Comparison of ENCODE assay signal across 18 cellular contexts in genomic region chr1:206828061-206828460, GRCh38. TPM values are rescaled to one million over a fixed set of nuclear protein-coding genes. Genes with fewer than 3 reads are reported as not detected.
DNase-seq lines count a peak whose midpoint lies in the region; ATAC-seq and TF ChIP-seq lines count a peak whose summit lies in the region.
"Had no signal": no experiment of that assay in that cellular context is flagged by ENCODE, and none has a peak within 500 bp of the region (broad histone marks: within the 10 kb centered on the region; RNA-seq: fewer than 3 reads in every experiment).

No MANE protein-coding gene starts in this region.

- intact Hi-C loops in activated naive CD4-positive, alpha-beta T cell treated with anti-CD3 and anti-CD28 coated beads for 36 hours (cut with micrococcal nuclease): no loop called here
- intact Hi-C loops in esophagus muscularis mucosa (cut with DNase I) (no loop called here), vagina (cut with DNase I) (no loop called here)

- CTCF ChIA-PET in activated naive CD4-positive, alpha-beta T cell treated with anti-CD3 and anti-CD28 coated beads for 36 hours (lab: Charles Lee): no interaction called here

- H3K4me1 ChIP-seq in esophagus muscularis mucosa: peaks cover 0 to 17% (median 16%) of the 10 kb centered on the region in 4 donors
- no peaks in the 10 kb centered on the region for H3K4me1 ChIP-seq in vagina
- H3K4me1 ChIP-seq: A549 had no signal

- no peak for DNase-seq in activated naive CD4-positive, alpha-beta T cell treated with anti-CD3 and anti-CD28 coated beads for 36 hours
- DNase-seq in NCI-H2227 (lab: John Stamatoyannopoulos, UW; ENCODE audit: unreplicated experiment) (peak; percentile 20), esophagus muscularis mucosa (ENCODE audit: extremely low spot score) (peak; percentile 19), NCI-H2107 treated with DMSO at 0.1 percent for 48 hours (lab: John Stamatoyannopoulos, UW; ENCODE audit: unreplicated experiment) (no peak), vagina (ENCODE audit: extremely low spot score in 2 of 2) (no peak)
- DNase-seq: CD4-positive, alpha-beta memory T cell; DMS79 treated with DMSO at 0.1 percent for 48 hours; EL; GDM1; GOT3; H9; IMR-90 had no signal

- no peaks in the 10 kb centered on the region for H3K9me3 Mint-ChIP-seq in activated naive CD4-positive, alpha-beta T cell treated with anti-CD3 and anti-CD28 coated beads, Interleukin-2, amount 50 U/mL, for 24 hours
- no peaks in the 10 kb centered on the region for H3K9me3 Mint-ChIP-seq in activated naive CD4-positive, alpha-beta T cell treated with anti-CD3 and anti-CD28 coated beads for 36 hours
- H3K9me3 Mint-ChIP-seq in stimulated activated memory B cell treated with anti-CD40 and anti-IgM and Interleukin-4, amounts not matched to agents 10 μg/mL and 1 μg/mL and 100 μg/mL, for 72 hours: no peaks in the 10 kb centered on the region
- H3K9me3 Mint-ChIP-seq: CD4-positive, alpha-beta memory T cell; H9 had no signal

- H3K36me3 ChIP-seq in esophagus muscularis mucosa: no peaks in the 10 kb centered on the region
- no peaks in the 10 kb centered on the region for H3K36me3 ChIP-seq in vagina

- no peak for TF ChIP-seq EP300 in esophagus muscularis mucosa (IDR thresholded peaks at IDR 0.05)

- no peaks in the 10 kb centered on the region for H3K27me3 Mint-ChIP-seq in activated naive CD4-positive, alpha-beta T cell treated with anti-CD3 and anti-CD28 coated beads, Interleukin-2, amount 50 U/mL, for 24 hours
- no peaks in the 10 kb centered on the region for H3K27me3 Mint-ChIP-seq in activated naive CD4-positive, alpha-beta T cell treated with anti-CD3 and anti-CD28 coated beads for 36 hours (ENCODE audit: low read depth)
- no peaks in the 10 kb centered on the region for H3K27me3 Mint-ChIP-seq in stimulated activated memory B cell treated with anti-CD40 and anti-IgM and Interleukin-4, amounts not matched to agents 10 μg/mL and 1 μg/mL and 100 μg/mL, for 72 hours

- H3K27ac ChIP-seq in esophagus muscularis mucosa (replicated peaks in 1 of 4) (no peak overlapping the region), vagina (no peak overlapping the region)
- H3K27ac ChIP-seq: A549, C4-2B had no signal

- no peaks in the 10 kb centered on the region for H3K36me3 Mint-ChIP-seq in activated naive CD4-positive, alpha-beta T cell treated with anti-CD3 and anti-CD28 coated beads, Interleukin-2, amount 50 U/mL, for 24 hours
- H3K36me3 Mint-ChIP-seq in activated naive CD4-positive, alpha-beta T cell treated with anti-CD3 and anti-CD28 coated beads for 36 hours (ENCODE audit: low read depth): no peaks in the 10 kb centered on the region
- no peaks in the 10 kb centered on the region for H3K36me3 Mint-ChIP-seq in stimulated activated memory B cell treated with anti-CD40 and anti-IgM and Interleukin-4, amounts not matched to agents 10 μg/mL and 1 μg/mL and 100 μg/mL, for 72 hours
- H3K36me3 Mint-ChIP-seq: CD4-positive, alpha-beta memory T cell had no signal

- H3K27ac Mint-ChIP-seq in activated naive CD4-positive, alpha-beta T cell treated with anti-CD3 and anti-CD28 coated beads, Interleukin-2, amount 50 U/mL, for 24 hours: peak overlapping the region; percentile 13
- no peak overlapping the region for H3K27ac Mint-ChIP-seq in activated naive CD4-positive, alpha-beta T cell treated with anti-CD3 and anti-CD28 coated beads for 36 hours
- peak overlapping the region; percentile 13 for H3K27ac Mint-ChIP-seq in stimulated activated memory B cell treated with anti-CD40 and anti-IgM and Interleukin-4, amounts not matched to agents 10 μg/mL and 1 μg/mL and 100 μg/mL, for 72 hours
- H3K27ac Mint-ChIP-seq: H9 had no signal

- WGBS in esophagus muscularis mucosa: 73% methylated on average over 1 of the region's 1 CpG

- H3K9me3 ChIP-seq in esophagus muscularis mucosa: no peaks in the 10 kb centered on the region
- H3K9me3 ChIP-seq in vagina: no peaks in the 10 kb centered on the region
- H3K9me3 ChIP-seq: A549 had no signal

- TF ChIP-seq CTCF in esophagus muscularis mucosa (IDR thresholded peaks at IDR 0.05) (no peak), vagina (IDR thresholded peaks at IDR 0.05) (no peak)

- H3K4me3 ChIP-seq in esophagus muscularis mucosa: no peak overlapping the region
- no peak overlapping the region for H3K4me3 ChIP-seq in vagina
- H3K4me3 ChIP-seq: A549 had no signal

- H3K4me3 Mint-ChIP-seq in activated naive CD4-positive, alpha-beta T cell treated with anti-CD3 and anti-CD28 coated beads, Interleukin-2, amount 50 U/mL, for 24 hours: no peak overlapping the region
- H3K4me3 Mint-ChIP-seq in activated naive CD4-positive, alpha-beta T cell treated with anti-CD3 and anti-CD28 coated beads for 36 hours: no peak overlapping the region
- no peak overlapping the region for H3K4me3 Mint-ChIP-seq in stimulated activated memory B cell treated with anti-CD40 and anti-IgM and Interleukin-4, amounts not matched to agents 10 μg/mL and 1 μg/mL and 100 μg/mL, for 72 hours
- H3K4me3 Mint-ChIP-seq: H9 had no signal

- H3K4me1 Mint-ChIP-seq in activated naive CD4-positive, alpha-beta T cell treated with anti-CD3 and anti-CD28 coated beads, Interleukin-2, amount 50 U/mL, for 24 hours: peaks cover 61% of the 10 kb centered on the region
- peaks cover 26% of the 10 kb centered on the region for H3K4me1 Mint-ChIP-seq in activated naive CD4-positive, alpha-beta T cell treated with anti-CD3 and anti-CD28 coated beads for 36 hours (ENCODE audit: low read depth)
- H3K4me1 Mint-ChIP-seq in stimulated activated memory B cell treated with anti-CD40 and anti-IgM and Interleukin-4, amounts not matched to agents 10 μg/mL and 1 μg/mL and 100 μg/mL, for 72 hours: peaks cover 44% of the 10 kb centered on the region

- H3K27me3 ChIP-seq in esophagus muscularis mucosa (no peaks in the 10 kb centered on the region), vagina (no peaks in the 10 kb centered on the region)

- TF ChIP-seq POLR2A in esophagus muscularis mucosa (IDR thresholded peaks at IDR 0.05; ENCODE audit: low read depth): no peak
- no peak for TF ChIP-seq POLR2A in vagina (IDR thresholded peaks at IDR 0.05)

- ATAC-seq in stimulated activated memory B cell treated with anti-CD40 and anti-IgM and Interleukin-4, amounts not matched to agents 10 μg/mL and 1 μg/mL and 100 μg/mL, for 72 hours: no peak
- no peak for ATAC-seq in HG03469 (IDR thresholded peaks at IDR 0.05; ENCODE audit: unreplicated experiment)
- ATAC-seq: A549 had no signal

RNA-seq across cellular contexts. Expression of gene IL20, which starts 37.4 kb away (rescaled TPM):
- total RNA-seq in activated naive CD4-positive, alpha-beta T cell treated with anti-CD3 and anti-CD28 coated beads for 36 hours: under 1 TPM in 1 of 2 experiments, not detected in 1; 0.31 TPM
- total RNA-seq in esophagus muscularis mucosa (not detected), vagina (not detected)
- total RNA-seq: CD4-positive, alpha-beta memory T cell; H9; HT-29; IMR-90 had no signal

RNA-seq across cellular contexts. Expression of gene IL10, which starts 55.8 kb away (rescaled TPM):
- not detected for total RNA-seq in activated naive CD4-positive, alpha-beta T cell treated with anti-CD3 and anti-CD28 coated beads for 36 hours
- 1 to 10 TPM in 3 of 4 donors, under 1 TPM in 1; 0.83 to 5.1 (median 3.5) TPM for total RNA-seq in esophagus muscularis mucosa
- total RNA-seq in vagina: 2.7 TPM
- total RNA-seq: H9, HT-29, IMR-90 had no signal

RNA-seq across cellular contexts. Expression of gene IL19, which starts 57.5 kb away (rescaled TPM):
- not detected for total RNA-seq in activated naive CD4-positive, alpha-beta T cell treated with anti-CD3 and anti-CD28 coated beads for 36 hours
- total RNA-seq in esophagus muscularis mucosa: not detected
- total RNA-seq in vagina: not detected
- total RNA-seq: CD4-positive, alpha-beta memory T cell; H9; HT-29; IMR-90 had no signal

Comparison
In these comparisons a context has a peak if more than half of its experiments do, and no peak if none do; other contexts are left out.
1. DNase-seq: peak in NCI-H2227 (single experiment) and esophagus muscularis mucosa (single experiment); none in activated naive CD4-positive, alpha-beta T cell treated with anti-CD3 and anti-CD28 coated beads for 36 hours (single experiment), NCI-H2107 treated with DMSO at 0.1 percent for 48 hours (single experiment) and vagina (0 of 2).